Comparison of ENCODE assay signal across 22 cellular contexts in the genomic region with DNA sequence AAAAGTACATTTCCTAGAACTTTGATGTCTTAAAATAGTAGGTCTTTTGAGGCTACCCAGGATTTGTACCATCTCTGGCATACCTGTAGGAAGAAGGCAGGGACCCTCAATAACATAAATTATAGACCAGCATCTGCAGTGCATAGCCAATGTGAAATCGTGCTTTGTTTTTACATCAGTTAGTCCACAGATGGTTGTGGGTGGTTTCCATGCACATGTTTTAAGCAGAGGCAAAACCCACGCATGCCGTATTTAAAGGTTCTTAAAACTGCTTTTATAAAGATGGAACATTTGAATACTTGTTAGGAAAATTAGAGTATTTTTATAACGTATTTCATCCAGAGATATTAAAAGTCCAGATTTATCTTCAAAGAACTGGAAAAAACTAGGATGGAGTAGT.
A peak's percentile ranks its signal among the peaks of the same experiment; 100 is the strongest.
DNase-seq lines count a peak whose midpoint lies in the region; ATAC-seq, FAIRE-seq and TF ChIP-seq lines count a peak whose summit lies in the region.
"Had no signal": no experiment of that assay in that cellular context is flagged by ENCODE, and none has a peak within 500 bp of the region (broad histone marks: within the 10 kb centered on the region; RNA-seq: fewer than 3 reads in every experiment).

No MANE protein-coding gene starts in this region.

- H3K4me1 ChIP-seq in GM12878 (ENCODE audit: control insufficient read depth, insufficient read depth, low read length), result no peaks in the 10 kb centered on the region
- H3K4me1 ChIP-seq: BLaER1 treated with 17β-estradiol and CSF1 and Interleukin-3, amounts not matched to agents 10 nM and 100 nM; HAP-1 had no signal

- peak; percentile 25 for FAIRE-seq in D721Med (lab: Jason Lieb, UNC)
- peak; percentile 52 for FAIRE-seq in GM12878 (lab: Jason Lieb, UNC)
- FAIRE-seq: GM12892, GM18507, HepG2 had no signal

- no peak overlapping the region for H3K27ac ChIP-seq in GM12878 (ENCODE audit: control insufficient read depth, insufficient read depth)
- H3K27ac ChIP-seq: BLaER1 treated with 17β-estradiol and CSF1 and Interleukin-3, amounts not matched to agents 10 nM and 100 nM; GM23248 had no signal

- no peak overlapping the region for H3K4me2 ChIP-seq in GM12878 (ENCODE audit: control insufficient read depth, insufficient read depth)
- H3K4me2 ChIP-seq: BLaER1 treated with 17β-estradiol and CSF1 and Interleukin-3, amounts not matched to agents 10 nM and 100 nM had no signal

- H4K20me1 ChIP-seq in GM12878 (ENCODE audit: control insufficient read depth, insufficient read depth), result no peaks in the 10 kb centered on the region
- H4K20me1 ChIP-seq: BLaER1 treated with 17β-estradiol and CSF1 and Interleukin-3, amounts not matched to agents 10 nM and 100 nM had no signal

- no peak for TF ChIP-seq POLR2A in GM12878 (IDR thresholded peaks at IDR 0.05; ENCODE audit: low read depth, low read length)

- H2AFZ ChIP-seq in GM12878 (ENCODE audit: control insufficient read depth, low read depth, low read length), result no peak overlapping the region
- H2AFZ ChIP-seq: GM23248 had no signal

- no peak overlapping the region for H3K9ac ChIP-seq in GM12878 (ENCODE audit: control insufficient read depth, insufficient read depth, low read length)
- H3K9ac ChIP-seq: BLaER1 treated with 17β-estradiol and CSF1 and Interleukin-3, amounts not matched to agents 10 nM and 100 nM; GM23248 had no signal

- H3K79me2 ChIP-seq in GM12878 (ENCODE audit: control insufficient read depth, insufficient read depth, low read length), result no peaks in the 10 kb centered on the region

- BruUV-seq in GM12878 (replicated peaks; lab: Mats Ljungman, UMichigan), result no TSS peak

- peaks cover 25% of the 10 kb centered on the region for H3K4me1 Mint-ChIP-seq in activated T-cell treated with anti-CD3 and anti-CD28 coated beads, Interleukin-2, amount 50 U/mL, for 24 hours (ENCODE audit: low read depth)
- peaks cover 4 to 47% (median 13%) of the 10 kb centered on the region in 4 donors for H3K4me1 Mint-ChIP-seq in naive thymus-derived CD8-positive, alpha-beta T cell
- H3K4me1 Mint-ChIP-seq in activated T-helper 17 cell treated with anti-CD3 and anti-CD28 coated beads, Interleukin-2, amount 50 U/mL, for 72 hours, result no peaks in the 10 kb centered on the region
- H3K4me1 Mint-ChIP-seq: B cell had no signal

- in situ Hi-C loops in GM12878 (cut with MboI), result no loop called here

- H3K36me3 Mint-ChIP-seq in activated T-cell treated with anti-CD3 and anti-CD28 coated beads, Interleukin-2, amount 50 U/mL, for 24 hours (ENCODE audit: low read depth), result no peaks in the 10 kb centered on the region
- H3K36me3 Mint-ChIP-seq in naive thymus-derived CD8-positive, alpha-beta T cell, result peaks cover 6 to 10% (median 7%) of the 10 kb centered on the region in 3 donors
- no peaks in the 10 kb centered on the region for H3K36me3 Mint-ChIP-seq in activated T-helper 17 cell treated with anti-CD3 and anti-CD28 coated beads, Interleukin-2, amount 50 U/mL, for 72 hours (ENCODE audit: low read depth)
- H3K36me3 Mint-ChIP-seq: CD8-positive, alpha-beta T cell had no signal

- no peak overlapping the region for H3K4me3 ChIP-seq in GM12878
- H3K4me3 ChIP-seq: BLaER1 treated with 17β-estradiol and CSF1 and Interleukin-3, amounts not matched to agents 10 nM and 100 nM; GM23248; HAP-1 had no signal

- H3K36me3 ChIP-seq in GM12878 (ENCODE audit: control insufficient read depth in 2 of 2, insufficient read depth in 2 of 2, low read length in 1 of 2), result no peaks in the 10 kb centered on the region
- H3K36me3 ChIP-seq: BLaER1 treated with 17β-estradiol and CSF1 and Interleukin-3, amounts not matched to agents 10 nM and 100 nM; HAP-1 had no signal

- TF ChIP-seq RAD21 in GM12878 (IDR thresholded peaks at IDR 0.05; ENCODE audit: insufficient read depth, low read depth, low read length), result no peak

- DNase-seq in activated T-cell treated with anti-CD3 and anti-CD28 coated beads, Interleukin-2, amount 50 U/mL, for 24 hours, result no peak
- DNase-seq in activated T-cell treated with anti-CD3 and anti-CD28 coated beads for 4 hours, result no peak
- no peak for DNase-seq in D721Med (ENCODE audit: insufficient read length, low spot score)
- no peak for DNase-seq in GM12878 (ENCODE audit: low read depth, low spot score)
- no peak for DNase-seq in naive thymus-derived CD8-positive, alpha-beta T cell
- DNase-seq in dedifferentiated amniotic fluid mesenchymal stem cell (ENCODE audit: extremely low spot score), result no peak
- DNase-seq in stimulated activated CD4-positive, alpha-beta T cell treated with anti-CD3 and anti-CD28 coated beads, Interleukin-12 subunit alpha, Interleukin-12 subunit beta, amount 100 ng/mL, for 4 hours, result no peak
- DNase-seq: 8988T; Calu3; CD8-positive, alpha-beta T cell; DMS 273 treated with DMSO at 0.1 percent for 48 hours; DMS53; DND-41; EL; GM23248 had no signal

- no peaks in the 10 kb centered on the region for H3K9me3 ChIP-seq in GM12878 (replicated peaks; ENCODE audit: control insufficient read depth, insufficient read depth, low read length)
- H3K9me3 ChIP-seq: BLaER1 treated with 17β-estradiol and CSF1 and Interleukin-3, amounts not matched to agents 10 nM and 100 nM; HAP-1 had no signal

- intact Hi-C loops in GM12878 (cut with micrococcal nuclease; ENCODE audit: unreplicated experiment), result no loop called here

- POLR2A ChIA-PET in GM12878 (lab: Charles Lee), result no interaction called here
- POLR2A ChIA-PET in naive thymus-derived CD8-positive, alpha-beta T cell (lab: Charles Lee), result no interaction called here

- peak overlapping the region; percentile 76 for H3K27ac Mint-ChIP-seq in activated T-cell treated with anti-CD3 and anti-CD28 coated beads, Interleukin-2, amount 50 U/mL, for 24 hours
- H3K27ac Mint-ChIP-seq in naive thymus-derived CD8-positive, alpha-beta T cell, result peak overlapping the region in 5 of 10 donors; percentile 6 to 78 (median 37)
- H3K27ac Mint-ChIP-seq in activated T-helper 17 cell treated with anti-CD3 and anti-CD28 coated beads, Interleukin-2, amount 50 U/mL, for 72 hours, result no peak overlapping the region
- H3K27ac Mint-ChIP-seq: B cell; CD8-positive, alpha-beta T cell had no signal

- H3K27me3 Mint-ChIP-seq in activated T-cell treated with anti-CD3 and anti-CD28 coated beads, Interleukin-2, amount 50 U/mL, for 24 hours, result no peaks in the 10 kb centered on the region
- peaks cover 0 to 1% (median 0%) of the 10 kb centered on the region in 5 donors for H3K27me3 Mint-ChIP-seq in naive thymus-derived CD8-positive, alpha-beta T cell
- peaks cover 9% of the 10 kb centered on the region for H3K27me3 Mint-ChIP-seq in activated T-helper 17 cell treated with anti-CD3 and anti-CD28 coated beads, Interleukin-2, amount 50 U/mL, for 72 hours

- H3K4me3 Mint-ChIP-seq in activated T-cell treated with anti-CD3 and anti-CD28 coated beads, Interleukin-2, amount 50 U/mL, for 24 hours, result peak overlapping the region; percentile 3
- peak overlapping the region in 3 of 10 donors; percentile 19 to 36 (median 33) for H3K4me3 Mint-ChIP-seq in naive thymus-derived CD8-positive, alpha-beta T cell
- no peak overlapping the region for H3K4me3 Mint-ChIP-seq in activated T-helper 17 cell treated with anti-CD3 and anti-CD28 coated beads, Interleukin-2, amount 50 U/mL, for 72 hours
- H3K4me3 Mint-ChIP-seq: B cell; CD8-positive, alpha-beta T cell had no signal

- RAD21 ChIA-PET in GM12878 (lab: Charles Lee; ENCODE audit: unreplicated experiment), result no interaction called here

- TF ChIP-seq EP300 in GM12878 (IDR thresholded peaks at IDR 0.05; ENCODE audit: borderline replicate concordance in 1 of 2, control insufficient read depth in 1 of 2, low read depth in 2 of 2, low read length in 2 of 2), result no peak

- TF ChIP-seq CTCF in D721Med (IDR thresholded peaks at IDR 0.05; ENCODE audit: insufficient read depth, missing control alignments) (no peak), GM12878 (IDR thresholded peaks at IDR 0.05 in 2 of 3, conservative IDR thresholded peaks at IDR 0.05 in 1 of 3; ENCODE audit: control insufficient read depth in 2 of 3, extremely low read depth in 1 of 3, insufficient read depth in 1 of 3, low read depth in 3 of 3, low read length in 3 of 3) (no peak)

- SMC1A ChIA-PET in GM12878 (lab: Charles Lee; ENCODE audit: uncharacterized antibody, unreplicated experiment), result no interaction called here

- no peaks in the 10 kb centered on the region for H3K9me3 Mint-ChIP-seq in activated T-cell treated with anti-CD3 and anti-CD28 coated beads, Interleukin-2, amount 50 U/mL, for 24 hours
- peaks cover 0 to 2% (median 0%) of the 10 kb centered on the region in 9 donors for H3K9me3 Mint-ChIP-seq in naive thymus-derived CD8-positive, alpha-beta T cell
- H3K9me3 Mint-ChIP-seq in activated T-helper 17 cell treated with anti-CD3 and anti-CD28 coated beads, Interleukin-2, amount 50 U/mL, for 72 hours, result peaks cover 5% of the 10 kb centered on the region
- H3K9me3 Mint-ChIP-seq: CD8-positive, alpha-beta T cell had no signal

- WGBS in GM12878 (ENCODE audit: insufficient coverage, insufficient replicate concordance, low lambda C conversion rate, missing lambda C conversion rate), result 1% methylated on average over 4 of the region's 4 CpGs

- CTCF ChIA-PET in GM12878 (lab: Yijun Ruan, JAX), result interaction anchor here (0.6 kb wide), 1 partner anchor 16 kb away, joined by 3 read pairs; no protein-coding TSS in a partner anchor

- H3K27me3 ChIP-seq in GM12878 (replicated peaks in 1 of 2; ENCODE audit: control insufficient read depth in 2 of 2, insufficient read depth in 2 of 2, low read length in 1 of 2), result no peaks in the 10 kb centered on the region
- H3K27me3 ChIP-seq: BLaER1 treated with 17β-estradiol and CSF1 and Interleukin-3, amounts not matched to agents 10 nM and 100 nM had no signal

- no peak for ATAC-seq in GM12878
- peak; percentile 50 to 71 for ATAC-seq in naive thymus-derived CD8-positive, alpha-beta T cell
- ATAC-seq in activated T-helper 17 cell treated with anti-CD3 and anti-CD28 coated beads, Interleukin-2, amount 50 U/mL, for 72 hours (replicated peaks), result no peak
- ATAC-seq: CD8-positive, alpha-beta T cell; HepG2 had no signal

TF ChIP-seq in GM12878, 131 proteins besides CTCF, POLR2A, EP300 and RAD21:
- no peak for TF ChIP-seq FOS (IDR thresholded peaks at IDR 0.05; ENCODE audit: borderline replicate concordance, extremely low read depth, insufficient read length)
- no peak for TF ChIP-seq SMAD1 (IDR thresholded peaks at IDR 0.05; ENCODE audit: low read depth, partially characterized antibody)
- TF ChIP-seq ZSCAN29 (IDR thresholded peaks at IDR 0.05), result no peak
- TF ChIP-seq SRF (IDR thresholded peaks at IDR 0.05; ENCODE audit: low read depth in 2 of 2, low read length in 2 of 2), result no peak
- no peak for TF ChIP-seq STAT1 (conservative IDR thresholded peaks at IDR 0.05)

Comparison
In these comparisons a context has a peak if more than half of its experiments do, and no peak if none do; other contexts are left out.
1. ATAC-seq: peak in naive thymus-derived CD8-positive, alpha-beta T cell (2 of 2); none in GM12878 (single experiment) and activated T-helper 17 cell treated with anti-CD3 and anti-CD28 coated beads, Interleukin-2, amount 50 U/mL, for 72 hours (single experiment).